In the genomic region with DNA sequence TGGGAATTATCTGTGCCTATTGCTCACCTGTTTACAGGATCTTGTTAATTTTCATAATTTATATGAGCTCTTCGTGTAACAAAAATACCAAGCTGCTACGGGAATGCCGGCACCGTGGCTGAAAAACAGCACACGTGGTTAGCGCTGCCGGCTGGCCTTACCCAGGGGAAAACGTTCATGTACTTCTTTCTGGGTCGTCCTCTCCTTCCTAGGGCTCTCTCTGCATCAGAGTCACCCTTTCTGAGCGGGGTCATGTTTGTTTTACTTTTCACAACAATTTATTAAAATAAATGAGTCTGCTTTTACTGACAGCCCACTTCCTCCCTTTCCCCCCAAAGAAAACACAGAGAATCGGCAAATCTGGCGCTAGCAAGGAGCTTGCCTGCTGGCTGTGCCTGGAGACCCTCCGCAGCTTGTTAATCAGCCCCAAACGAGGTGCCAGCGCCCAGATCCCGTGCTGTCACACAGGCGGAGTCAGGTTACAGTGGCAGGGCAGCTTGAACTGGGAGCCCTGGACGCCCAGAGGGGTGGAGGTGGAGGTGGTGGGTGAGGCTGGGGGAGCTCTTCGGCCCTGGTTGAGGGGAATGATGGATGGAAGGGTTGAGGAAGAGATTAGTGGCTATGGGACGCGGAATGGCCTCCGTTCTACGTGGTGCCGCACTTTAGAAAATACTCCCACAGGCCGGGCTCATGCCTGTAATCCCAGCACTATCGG, we compare ENCODE assay signal across 1 cellular context.
A peak's percentile ranks its signal among the peaks of the same experiment; 100 is the strongest.
TF ChIP-seq lines count a peak whose summit lies in the region.

No MANE protein-coding gene starts in this region.

TF ChIP-seq in HepG2, 621 proteins besides CTCF, POLR2A, EP300 and RAD21:
- TF ChIP-seq, protein P1, sequence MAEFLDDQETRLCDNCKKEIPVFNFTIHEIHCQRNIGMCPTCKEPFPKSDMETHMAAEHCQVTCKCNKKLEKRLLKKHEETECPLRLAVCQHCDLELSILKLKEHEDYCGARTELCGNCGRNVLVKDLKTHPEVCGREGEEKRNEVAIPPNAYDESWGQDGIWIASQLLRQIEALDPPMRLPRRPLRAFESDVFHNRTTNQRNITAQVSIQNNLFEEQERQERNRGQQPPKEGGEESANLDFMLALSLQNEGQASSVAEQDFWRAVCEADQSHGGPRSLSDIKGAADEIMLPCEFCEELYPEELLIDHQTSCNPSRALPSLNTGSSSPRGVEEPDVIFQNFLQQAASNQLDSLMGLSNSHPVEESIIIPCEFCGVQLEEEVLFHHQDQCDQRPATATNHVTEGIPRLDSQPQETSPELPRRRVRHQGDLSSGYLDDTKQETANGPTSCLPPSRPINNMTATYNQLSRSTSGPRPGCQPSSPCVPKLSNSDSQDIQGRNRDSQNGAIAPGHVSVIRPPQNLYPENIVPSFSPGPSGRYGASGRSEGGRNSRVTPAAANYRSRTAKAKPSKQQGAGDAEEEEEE (CRISPR knock-in tag; IDR thresholded peaks at IDR 0.05; ENCODE audit: borderline replicate concordance): no peak
- peak; percentile 75 for TF ChIP-seq ZBTB38 (CRISPR knock-in tag; IDR thresholded peaks at IDR 0.05)
